In the genomic region with DNA sequence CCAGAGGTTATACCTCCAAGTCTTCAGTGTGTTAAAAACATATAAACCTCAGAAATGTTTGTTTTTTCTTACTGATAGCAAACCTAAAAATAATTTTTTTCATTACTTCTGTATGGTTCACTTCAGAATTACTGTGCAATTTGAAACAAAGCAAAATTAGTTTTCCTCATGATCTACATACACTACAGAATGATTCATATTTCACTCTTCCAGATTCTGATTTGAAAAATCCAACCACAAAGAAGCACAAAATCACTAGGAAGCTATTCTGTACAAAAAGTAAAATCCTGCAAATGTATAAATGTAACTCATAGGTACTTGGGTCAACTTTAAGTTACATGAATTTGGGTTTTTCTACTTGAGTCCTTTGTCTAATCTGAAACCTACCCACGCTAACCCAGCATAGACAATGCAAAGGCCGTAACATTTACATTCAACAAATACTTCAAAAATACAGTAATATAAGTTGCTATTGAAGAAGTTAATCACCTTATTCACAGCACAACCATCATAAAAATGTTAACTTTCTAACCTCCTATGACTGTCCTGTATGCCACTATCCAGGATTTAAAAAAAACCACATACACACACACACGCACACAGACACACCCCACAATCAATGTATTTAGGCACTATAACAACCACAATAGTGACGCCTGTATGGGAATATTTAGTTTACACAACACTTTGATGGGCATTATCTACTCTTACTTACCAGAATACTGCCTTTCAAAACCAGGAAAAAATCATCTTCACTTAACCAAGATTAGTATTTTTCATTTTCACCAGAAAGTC, we compare ENCODE assay signal across 22 cellular contexts. TPM values are rescaled to one million over a fixed set of nuclear protein-coding genes. Genes with fewer than 3 reads are reported as not detected.
A peak's percentile ranks its signal among the peaks of the same experiment; 100 is the strongest.
DNase-seq lines count a peak whose midpoint lies in the region; TF ChIP-seq lines count a peak whose summit lies in the region.
"Had no signal": no experiment of that assay in that cellular context is flagged by ENCODE, and none has a peak within 500 bp of the region (broad histone marks: within the 10 kb centered on the region; RNA-seq: fewer than 3 reads in every experiment).

No MANE protein-coding gene starts in this region.

- H3K4me3 ChIP-seq in Karpas-422 (ENCODE audit: low read length) (no peak overlapping the region), breast epithelium (no peak overlapping the region)
- H3K4me3 ChIP-seq: coronary artery, esophagus muscularis mucosa had no signal

- BruUV-seq in MCF 10A (replicated peaks; lab: Mats Ljungman, UMichigan): no TSS peak

- H3K27me3 Mint-ChIP-seq in activated naive CD4-positive, alpha-beta T cell treated with anti-CD3 and anti-CD28 coated beads, Interleukin-2, amount 50 U/mL, for 24 hours: no peaks in the 10 kb centered on the region
- no peaks in the 10 kb centered on the region for H3K27me3 Mint-ChIP-seq in activated naive CD4-positive, alpha-beta T cell treated with anti-CD3 and anti-CD28 coated beads for 36 hours (ENCODE audit: low read depth)
- no peaks in the 10 kb centered on the region for H3K27me3 Mint-ChIP-seq in chondrocyte (ENCODE audit: low read depth)
- no peaks in the 10 kb centered on the region for H3K27me3 Mint-ChIP-seq in progenitor cell of endocrine pancreas
- H3K27me3 Mint-ChIP-seq in MCF 10A (ENCODE audit: insufficient read depth, unreplicated experiment): no peaks in the 10 kb centered on the region
- H3K27me3 Mint-ChIP-seq: activated B cell treated with CpG ODN at 0.5 μM for 24 hours, B cell had no signal

- H3K4me1 ChIP-seq in Karpas-422 (ENCODE audit: low read length): peaks cover 75% of the 10 kb centered on the region
- no peaks in the 10 kb centered on the region for H3K4me1 ChIP-seq in breast epithelium

- peaks cover 19% of the 10 kb centered on the region for H4K20me1 ChIP-seq in Karpas-422 (ENCODE audit: insufficient read depth, low read depth, low read length)

- no peak overlapping the region for H3K9ac ChIP-seq in Karpas-422 (ENCODE audit: low read length)

- TF ChIP-seq CTCF in chondrocyte (IDR thresholded peaks at IDR 0.05): no peak
- no peak for TF ChIP-seq CTCF in progenitor cell of endocrine pancreas (IDR thresholded peaks at IDR 0.05; ENCODE audit: unreplicated experiment)
- TF ChIP-seq CTCF in GM10266 (IDR thresholded peaks at IDR 0.05; ENCODE audit: control insufficient read depth, insufficient read depth, low read depth, missing control alignments): no peak
- no peak for TF ChIP-seq CTCF in breast epithelium (IDR thresholded peaks at IDR 0.05)
- no peak for TF ChIP-seq CTCF in MCF 10A (IDR thresholded peaks at IDR 0.05; ENCODE audit: unreplicated experiment)

- intact Hi-C loops in activated naive CD4-positive, alpha-beta T cell treated with anti-CD3 and anti-CD28 coated beads for 36 hours (cut with micrococcal nuclease): no loop called here
- intact Hi-C loops in breast epithelium (cut with DNase I; ENCODE audit: low total_unique reads): no loop called here
- intact Hi-C loops in MCF 10A (cut with micrococcal nuclease): no loop called here

- peaks cover 99% of the 10 kb centered on the region for H3K79me2 ChIP-seq in Karpas-422 (ENCODE audit: low read length)

- H3K4me1 Mint-ChIP-seq in activated naive CD4-positive, alpha-beta T cell treated with anti-CD3 and anti-CD28 coated beads, Interleukin-2, amount 50 U/mL, for 24 hours: peaks cover 26% of the 10 kb centered on the region
- peaks cover 32% of the 10 kb centered on the region for H3K4me1 Mint-ChIP-seq in activated naive CD4-positive, alpha-beta T cell treated with anti-CD3 and anti-CD28 coated beads for 36 hours (ENCODE audit: low read depth)
- peaks cover 20% of the 10 kb centered on the region for H3K4me1 Mint-ChIP-seq in chondrocyte (ENCODE audit: low read depth)
- H3K4me1 Mint-ChIP-seq in progenitor cell of endocrine pancreas (ENCODE audit: low read depth): peaks cover 28% of the 10 kb centered on the region
- peaks cover 27% of the 10 kb centered on the region for H3K4me1 Mint-ChIP-seq in MCF 10A (ENCODE audit: insufficient read depth, unreplicated experiment)

- no peak for DNase-seq in activated naive CD4-positive, alpha-beta T cell treated with anti-CD3 and anti-CD28 coated beads for 36 hours
- DNase-seq in Karpas-422 (no peak), chondrocyte (ENCODE audit: low spot score) (no peak), progenitor cell of endocrine pancreas (ENCODE audit: low spot score, unreplicated experiment) (no peak), GM10266 (ENCODE audit: extremely low spot score) (no peak), breast epithelium (ENCODE audit: low spot score in 2 of 2) (no peak), MCF 10A (ENCODE audit: unreplicated experiment) (no peak)
- DNase-seq: activated B cell treated with CpG ODN at 0.5 μM for 24 hours; activated effector memory CD4-positive, alpha-beta T cell treated with anti-CD3 and anti-CD28 coated beads, Interleukin-2, amount 50 U/mL, for 16 hours; amniotic stem cell; GOT3; kidney; mammary epithelial cell; NCI-H1092 treated with DMSO at 0.1 percent for 48 hours; NCI-H1930; NCI-H2227 treated with DMSO at 0.1 percent for 48 hours had no signal

- H3K36me3 Mint-ChIP-seq in activated naive CD4-positive, alpha-beta T cell treated with anti-CD3 and anti-CD28 coated beads, Interleukin-2, amount 50 U/mL, for 24 hours: peaks cover 2% of the 10 kb centered on the region
- H3K36me3 Mint-ChIP-seq in activated naive CD4-positive, alpha-beta T cell treated with anti-CD3 and anti-CD28 coated beads for 36 hours (ENCODE audit: low read depth): peaks cover 1% of the 10 kb centered on the region
- H3K36me3 Mint-ChIP-seq in chondrocyte (ENCODE audit: low read depth) (no peaks in the 10 kb centered on the region), progenitor cell of endocrine pancreas (ENCODE audit: insufficient read depth) (peaks cover 2% of the 10 kb centered on the region), MCF 10A (ENCODE audit: insufficient read depth, unreplicated experiment) (no peaks in the 10 kb centered on the region)

- H3K9me3 ChIP-seq in Karpas-422 (ENCODE audit: low read length) (no peaks in the 10 kb centered on the region), breast epithelium (no peaks in the 10 kb centered on the region)
- H3K9me3 ChIP-seq: esophagus muscularis mucosa, neutrophil had no signal

- H3K27ac ChIP-seq in Karpas-422 (ENCODE audit: low read length) (0 out of 2 replicates have a peak overlapping the region, but pooled peaks have one; percentile 4), breast epithelium (no peak overlapping the region)
- H3K27ac ChIP-seq: esophagus muscularis mucosa, neutrophil had no signal

- peaks cover 31% of the 10 kb centered on the region; the same call in 1 of the 2 replicates for H3K36me3 ChIP-seq in Karpas-422 (ENCODE audit: insufficient read depth, low read length)
- H3K36me3 ChIP-seq in breast epithelium: no peaks in the 10 kb centered on the region
- H3K36me3 ChIP-seq: neutrophil had no signal

- no peak for TF ChIP-seq POLR2A in breast epithelium (IDR thresholded peaks at IDR 0.05)

- H2AFZ ChIP-seq in Karpas-422 (ENCODE audit: low read length): no peak overlapping the region

- H3K27me3 ChIP-seq in Karpas-422 (ENCODE audit: low read length) (no peaks in the 10 kb centered on the region), breast epithelium (no peaks in the 10 kb centered on the region)
- H3K27me3 ChIP-seq: esophagus muscularis mucosa, neutrophil had no signal

- CTCF ChIA-PET in activated naive CD4-positive, alpha-beta T cell treated with anti-CD3 and anti-CD28 coated beads for 36 hours (lab: Charles Lee): interaction anchor here (0.7 to 1.2 kb wide), 2 partner anchors 34 to 197 kb away, joined by 3 to 4 read pairs; partner anchors contain the start of gene LSG1
- CTCF ChIA-PET in MCF 10A (lab: Yijun Ruan, JAX): interaction anchor here (0.8 to 8.6 kb wide), 3 partner anchors 10 to 197 kb away, joined by 3 to 160 read pairs (median 9); partner anchors contain the start of gene LSG1

- peak overlapping the region; percentile 0 for H3K4me2 ChIP-seq in Karpas-422 (ENCODE audit: low read depth, low read length, poor library complexity, severe bottlenecking)

- H3K4me3 Mint-ChIP-seq in activated naive CD4-positive, alpha-beta T cell treated with anti-CD3 and anti-CD28 coated beads, Interleukin-2, amount 50 U/mL, for 24 hours: peak overlapping the region; percentile 26
- no peak overlapping the region for H3K4me3 Mint-ChIP-seq in activated naive CD4-positive, alpha-beta T cell treated with anti-CD3 and anti-CD28 coated beads for 36 hours
- H3K4me3 Mint-ChIP-seq in chondrocyte (ENCODE audit: unreplicated experiment) (no peak overlapping the region), progenitor cell of endocrine pancreas (ENCODE audit: low read depth) (no peak overlapping the region), MCF 10A (ENCODE audit: unreplicated experiment) (no peak overlapping the region)
- H3K4me3 Mint-ChIP-seq: activated B cell treated with CpG ODN at 0.5 μM for 24 hours, B cell, endodermal cell had no signal

- H3K9me3 Mint-ChIP-seq in activated naive CD4-positive, alpha-beta T cell treated with anti-CD3 and anti-CD28 coated beads, Interleukin-2, amount 50 U/mL, for 24 hours: no peaks in the 10 kb centered on the region
- no peaks in the 10 kb centered on the region for H3K9me3 Mint-ChIP-seq in activated naive CD4-positive, alpha-beta T cell treated with anti-CD3 and anti-CD28 coated beads for 36 hours
- H3K9me3 Mint-ChIP-seq in chondrocyte (ENCODE audit: low read depth) (no peaks in the 10 kb centered on the region), progenitor cell of endocrine pancreas (ENCODE audit: low read depth) (no peaks in the 10 kb centered on the region), MCF 10A (ENCODE audit: unreplicated experiment) (no peaks in the 10 kb centered on the region)
- H3K9me3 Mint-ChIP-seq: activated B cell treated with CpG ODN at 0.5 μM for 24 hours, endodermal cell had no signal

- POLR2A ChIA-PET in MCF 10A (lab: Yijun Ruan, JAX): interaction anchor here (0.6 to 2.6 kb wide), 7 partner anchors 9 to 119 kb away, joined by 3 to 19 read pairs (median 4); no protein-coding TSS in a partner anchor

- H3K27ac Mint-ChIP-seq in activated naive CD4-positive, alpha-beta T cell treated with anti-CD3 and anti-CD28 coated beads, Interleukin-2, amount 50 U/mL, for 24 hours: no peak overlapping the region
- no peak overlapping the region for H3K27ac Mint-ChIP-seq in activated naive CD4-positive, alpha-beta T cell treated with anti-CD3 and anti-CD28 coated beads for 36 hours
- peak overlapping the region; percentile 67 for H3K27ac Mint-ChIP-seq in chondrocyte (ENCODE audit: unreplicated experiment)
- peak overlapping the region; percentile 65 for H3K27ac Mint-ChIP-seq in progenitor cell of endocrine pancreas
- no peak overlapping the region for H3K27ac Mint-ChIP-seq in MCF 10A (ENCODE audit: low read depth, unreplicated experiment)
- H3K27ac Mint-ChIP-seq: B cell, endodermal cell had no signal

- no peaks in the 10 kb centered on the region for H3K9me2 ChIP-seq in Karpas-422 (replicated peaks; ENCODE audit: insufficient read depth, low read length)

RNA-seq across cellular contexts. Expression of gene ATP13A3, which starts 11.5 kb away (rescaled TPM):
- 10 to 100 TPM; 88.4 to 92.3 TPM for total RNA-seq in activated naive CD4-positive, alpha-beta T cell treated with anti-CD3 and anti-CD28 coated beads for 36 hours
- total RNA-seq in Karpas-422 (2014; rRNA removed; shearing (Covaris generic); ENCODE audit: low replicate concordance): 331 and 337 TPM in 2 replicates
- total RNA-seq in chondrocyte (65.7 to 92.4 TPM (median 87.7 TPM) in 3 replicates), progenitor cell of endocrine pancreas (124 and 135 TPM in 2 replicates), breast epithelium (100 to 1,000 TPM; 132 to 170 (median 142) TPM), MCF 10A (2022) (119 and 125 TPM in 2 replicates)

Comparison
In these comparisons a context has a peak if more than half of its experiments do, and no peak if none do; other contexts are left out.
1. H3K27ac Mint-ChIP-seq: peak in chondrocyte (single experiment) and progenitor cell of endocrine pancreas (single experiment); none in activated naive CD4-positive, alpha-beta T cell treated with anti-CD3 and anti-CD28 coated beads, Interleukin-2, amount 50 U/mL, for 24 hours (single experiment), activated naive CD4-positive, alpha-beta T cell treated with anti-CD3 and anti-CD28 coated beads for 36 hours (single experiment) and MCF 10A (single experiment).